In the genomic region with DNA sequence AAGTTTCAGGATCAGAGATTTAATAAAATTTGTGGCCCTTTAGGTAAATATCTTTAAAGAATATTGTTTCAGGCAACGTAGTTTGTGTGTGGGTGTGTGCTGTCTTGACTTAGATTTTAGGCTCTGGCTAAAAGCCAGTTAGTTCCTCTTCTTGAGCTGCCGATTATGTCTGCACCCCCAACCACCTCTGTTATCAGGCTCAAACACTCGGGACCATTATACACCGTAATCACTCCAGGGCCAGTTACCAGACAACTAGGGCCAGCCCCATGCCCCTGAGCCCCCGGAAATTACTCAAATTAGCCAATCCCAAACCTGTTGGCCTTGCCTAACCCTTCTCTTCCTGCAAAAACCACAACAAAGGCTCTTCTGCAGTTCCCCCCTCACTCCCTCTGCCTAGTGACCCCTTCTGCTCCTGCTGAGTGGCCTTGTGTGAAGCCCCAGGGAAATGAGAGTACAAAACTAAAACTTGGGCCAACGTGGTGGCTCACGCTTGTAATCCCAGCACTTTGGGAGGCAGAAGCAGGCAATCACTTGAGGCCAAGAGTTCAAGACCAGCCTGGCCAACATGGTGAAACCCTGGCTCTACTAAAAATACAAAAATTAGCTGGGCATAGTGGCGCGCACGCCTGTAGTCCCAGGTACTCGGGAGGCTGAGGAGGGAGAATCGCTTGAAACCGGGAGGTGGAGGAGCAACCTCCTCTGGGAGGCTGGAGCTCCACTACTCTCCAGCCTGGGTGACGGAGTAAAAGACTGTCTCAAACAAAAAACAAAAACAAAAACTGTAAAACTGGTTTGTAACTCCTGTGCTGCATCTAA, we compare ENCODE assay signal across 9 cellular contexts. TPM values are rescaled to one million over a fixed set of nuclear protein-coding genes. Genes with fewer than 3 reads are reported as not detected.
DNase-seq lines count a peak whose midpoint lies in the region; ATAC-seq, FAIRE-seq and TF ChIP-seq lines count a peak whose summit lies in the region.
"Had no signal": no experiment of that assay in that cellular context is flagged by ENCODE, and none has a peak within 500 bp of the region (broad histone marks: within the 10 kb centered on the region; RNA-seq: fewer than 3 reads in every experiment).

No MANE protein-coding gene starts in this region.

- no peaks in the 10 kb centered on the region for H4K20me1 ChIP-seq in GM12878 (ENCODE audit: control insufficient read depth, insufficient read depth)

- H3K4me1 ChIP-seq in GM12878 (ENCODE audit: control insufficient read depth, insufficient read depth, low read length) = peaks cover 21% of the 10 kb centered on the region
- H3K4me1 ChIP-seq in stomach = peaks cover 14 to 27% (median 21%) of the 10 kb centered on the region in 4 donors

- peak overlapping the region; percentile 62 for H3K4me2 ChIP-seq in GM12878 (ENCODE audit: control insufficient read depth, insufficient read depth)

- POLR2A ChIA-PET in GM12878 (lab: Charles Lee) = interaction anchor here (0.5 to 1.1 kb wide), 5 partner anchors 8 to 132 kb away, joined by 3 to 4 read pairs (median 3); no protein-coding TSS in a partner anchor

- H3K27me3 Mint-ChIP-seq in activated T-cell treated with anti-CD3 and anti-CD28 coated beads, Interleukin-2, amount 50 U/mL, for 4 hours (ENCODE audit: low read depth) = no peaks in the 10 kb centered on the region

- no peaks in the 10 kb centered on the region for H3K36me3 ChIP-seq in GM12878 (ENCODE audit: control insufficient read depth in 2 of 2, insufficient read depth in 2 of 2, low read length in 1 of 2)
- no peaks in the 10 kb centered on the region for H3K36me3 ChIP-seq in stomach

- no peak for TF ChIP-seq CTCF in GM12878 (IDR thresholded peaks at IDR 0.05 in 2 of 3, conservative IDR thresholded peaks at IDR 0.05 in 1 of 3; ENCODE audit: control insufficient read depth in 2 of 3, extremely low read depth in 1 of 3, insufficient read depth in 1 of 3, low read depth in 3 of 3, low read length in 3 of 3)
- no peak for TF ChIP-seq CTCF in stomach (IDR thresholded peaks at IDR 0.05)

- in situ Hi-C loops in GM12878 (cut with MboI) = loop anchor here (25.0 kb wide), 3 partner anchors 281 to 781 kb away; a partner anchor contains a TSS

- no peaks in the 10 kb centered on the region; the same call in 2 of the 3 replicates for H3K9me3 ChIP-seq in GM12878 (replicated peaks; ENCODE audit: control insufficient read depth, insufficient read depth, low read length)
- no peaks in the 10 kb centered on the region for H3K9me3 ChIP-seq in stomach

- H3K4me3 ChIP-seq in GM12878 (peak overlapping the region; percentile 2; the same call in 1 of the 2 replicates), stomach (no peak overlapping the region)

- TF ChIP-seq POLR2A in GM12878 (IDR thresholded peaks at IDR 0.05; ENCODE audit: low read depth, low read length) (no peak), stomach (IDR thresholded peaks at IDR 0.05) (no peak)

- RAD21 ChIA-PET in GM12878 (lab: Charles Lee; ENCODE audit: unreplicated experiment) = no interaction called here

- H3K9me3 Mint-ChIP-seq in activated T-cell treated with anti-CD3 and anti-CD28 coated beads, Interleukin-2, amount 50 U/mL, for 4 hours = no peaks in the 10 kb centered on the region

- TF ChIP-seq EP300 in GM12878 (IDR thresholded peaks at IDR 0.05; ENCODE audit: borderline replicate concordance in 1 of 2, control insufficient read depth in 1 of 2, low read depth in 2 of 2, low read length in 2 of 2) = no peak
- no peak for TF ChIP-seq EP300 in stomach (IDR thresholded peaks at IDR 0.05)

- CTCF ChIA-PET in GM12878 (lab: Yijun Ruan, JAX) = interaction anchor here (0.9 kb wide), 3 partner anchors 8 to 69 kb away, joined by 3 read pairs; no protein-coding TSS in a partner anchor

- no TSS peak for BruUV-seq in GM12878 (replicated peaks; lab: Mats Ljungman, UMichigan)

- no peaks in the 10 kb centered on the region for H3K36me3 Mint-ChIP-seq in activated T-cell treated with anti-CD3 and anti-CD28 coated beads, Interleukin-2, amount 50 U/mL, for 4 hours (ENCODE audit: insufficient read depth)

- no peak for ATAC-seq in activated T-cell treated with anti-CD3 and anti-CD28 coated beads, Interleukin-2, amount 50 U/mL, for 4 hours
- ATAC-seq in GM12878 (peak; percentile 72), GM18867 (IDR thresholded peaks at IDR 0.05; ENCODE audit: unreplicated experiment) (no peak), HG03025 (IDR thresholded peaks at IDR 0.05; ENCODE audit: low FRiP score, unreplicated experiment) (no peak)

- no peak overlapping the region for H3K4me3 Mint-ChIP-seq in activated T-cell treated with anti-CD3 and anti-CD28 coated beads, Interleukin-2, amount 50 U/mL, for 4 hours

- peak; percentile 95 for FAIRE-seq in GM12878 (lab: Jason Lieb, UNC)
- FAIRE-seq: astrocyte had no signal

- H3K79me2 ChIP-seq in GM12878 (ENCODE audit: control insufficient read depth, insufficient read depth, low read length) = no peaks in the 10 kb centered on the region

- SMC1A ChIA-PET in GM12878 (lab: Charles Lee; ENCODE audit: uncharacterized antibody, unreplicated experiment) = interaction anchor here (1.1 to 2.8 kb wide), 4 partner anchors 8 to 34 kb away, joined by 3 to 18 read pairs (median 6); a partner anchor contains a TSS

- peak overlapping the region; percentile 79 for H3K27ac ChIP-seq in GM12878 (ENCODE audit: control insufficient read depth, insufficient read depth)
- H3K27ac ChIP-seq in stomach = peak overlapping the region in 3 of 5 donors; percentile 31 to 64 (median 60)

- H3K9ac ChIP-seq in GM12878 (ENCODE audit: control insufficient read depth, insufficient read depth, low read length) = peak overlapping the region; percentile 50

- intact Hi-C loops in GM12878 (cut with micrococcal nuclease; ENCODE audit: unreplicated experiment) = loop anchor here (1.0 kb wide), 1 partner anchor 9 kb away; a partner anchor contains a TSS
- intact Hi-C loops in stomach (cut with DNase I; ENCODE audit: low total_unique reads) = no loop called here

- H3K27me3 ChIP-seq in GM12878 (replicated peaks in 1 of 2; ENCODE audit: control insufficient read depth in 2 of 2, insufficient read depth in 2 of 2, low read length in 1 of 2) = no peaks in the 10 kb centered on the region
- no peaks in the 10 kb centered on the region for H3K27me3 ChIP-seq in stomach

- H3K4me1 Mint-ChIP-seq in activated T-cell treated with anti-CD3 and anti-CD28 coated beads, Interleukin-2, amount 50 U/mL, for 4 hours (ENCODE audit: low read depth) = peaks cover 33% of the 10 kb centered on the region

- no peak for TF ChIP-seq RAD21 in GM12878 (IDR thresholded peaks at IDR 0.05; ENCODE audit: insufficient read depth, low read depth, low read length)

- WGBS in GM12878 (ENCODE audit: insufficient coverage, insufficient replicate concordance, low lambda C conversion rate, missing lambda C conversion rate) = 50% methylated on average over 14 of the region's 14 CpGs
- 62 to 70% (median 65%) methylated on average over 14 of the region's 14 CpGs for WGBS in stomach, 5 donors

- peak; percentile 47 for DNase-seq in activated T-cell treated with anti-CD3 and anti-CD28 coated beads, Interleukin-2, amount 50 U/mL, for 1 hour
- DNase-seq in activated T-cell treated with anti-CD3 and anti-CD28 coated beads, Interleukin-2, amount 50 U/mL, for 4 hours = no peak
- peak; percentile 98 to 99 for DNase-seq in NOMO-1 (lab: John Stamatoyannopoulos, UW; ENCODE audit: unreplicated experiment in 2 of 2)
- DNase-seq in GM12878 (ENCODE audit: low read depth, low spot score) = peak; percentile 78
- DNase-seq in stomach = no peak
- DNase-seq in DMS53 (lab: John Stamatoyannopoulos, UW) = no peak

- H2AFZ ChIP-seq in GM12878 (ENCODE audit: control insufficient read depth, low read depth, low read length) = peak overlapping the region; percentile 93

RNA-seq across cellular contexts. Expression of a gene that starts 9.2 kb away (rescaled TPM):
- total RNA-seq in activated T-cell treated with anti-CD3 and anti-CD28 coated beads, Interleukin-2, amount 50 U/mL, for 4 hours = 100 to 1,000 TPM; 531 to 572 (median 556) TPM
- total RNA-seq in GM12878 (2013; cell fraction: nucleolus; rRNA removed) = 65.5 and 72.8 TPM in 2 replicates
- total RNA-seq in GM12878 (2014; rRNA removed) = 291 and 315 TPM in 2 replicates
- total RNA-seq in GM12878 (2014; rRNA removed; fragmentation: Illumina TruSeq; extraction: Trizol) = 283 and 310 TPM in 2 replicates
- 372 and 373 TPM in 2 replicates for total RNA-seq in GM12878 (2021)
- polyA plus RNA-seq in GM12878 (2011; ENCODE audit: low read depth) = 97.4 TPM
- 262 and 295 TPM in 2 replicates for polyA plus RNA-seq in GM12878 (2011; rRNA removed)
- polyA plus RNA-seq in GM12878 (2011; cell fraction: cytosol; rRNA removed) = 225 and 283 TPM in 2 replicates
- 188 and 261 TPM in 2 replicates for polyA plus RNA-seq in GM12878 (2011; cell fraction: nucleus; rRNA removed)
- 141 and 169 TPM in 2 replicates for polyA plus RNA-seq in GM12878 (2012)
- 228 and 321 TPM in 2 replicates for polyA plus RNA-seq in GM12878 (2014; fragmentation: Illumina TruSeq; extraction: Trizol)
- polyA plus RNA-seq in GM12878 (2014; fragmentation: Nextera tagmentation; extraction: Ambion mirVana) = 100 to 1,000 TPM; 156 to 158 TPM
- polyA plus RNA-seq in GM12878 (2014; rRNA removed) = 306 and 313 TPM in 2 replicates
- polyA plus RNA-seq in GM12878 (2016; fragmentation: Nextera tagmentation; extraction: Ambion mirVana) = 100 to 1,000 TPM; 274 to 282 TPM
- polyA minus RNA-seq in GM12878 (2011; rRNA and poly(A)+ RNA removed) = 288 and 291 TPM in 2 replicates
- 89.5 and 109 TPM in 2 replicates for polyA minus RNA-seq in GM12878 (2011; cell fraction: cytosol; rRNA and poly(A)+ RNA removed)
- polyA minus RNA-seq in GM12878 (2011; cell fraction: nucleus; rRNA and poly(A)+ RNA removed) = 32.3 and 63.9 TPM in 2 replicates
- 100 to 1,000 TPM in 2 of 5 donors, 10 to 100 TPM in 3; 36.2 to 169 (median 87.0) TPM for total RNA-seq in stomach
- 100 to 1,000 TPM in 1 of 3 donors, 10 to 100 TPM in 2; 74.7 to 131 (median 87.5) TPM for polyA plus RNA-seq in stomach

RNA-seq across cellular contexts. Expression of a gene that starts 18.8 kb away (rescaled TPM):
- total RNA-seq in activated T-cell treated with anti-CD3 and anti-CD28 coated beads, Interleukin-2, amount 50 U/mL, for 4 hours = 1 to 10 TPM; 1.3 to 3.8 (median 1.6) TPM
- 1.5 and 2.5 TPM in 2 replicates for total RNA-seq in GM12878 (2013; cell fraction: nucleolus; rRNA removed)
- total RNA-seq in GM12878 (2014; rRNA removed) (1.5 and 1.8 TPM in 2 replicates), GM12878 (2014; rRNA removed; fragmentation: Illumina TruSeq; extraction: Trizol) (1.6 and 2.0 TPM in 2 replicates), GM12878 (2021) (0.74 and 1.1 TPM in 2 replicates), stomach (10 to 100 TPM in 1 of 5 donors, 1 to 10 TPM in 3, under 1 TPM in 1; 0.45 to 11.0 (median 4.8) TPM)
- 0.54 TPM for polyA plus RNA-seq in GM12878 (2011; ENCODE audit: low read depth)
- polyA plus RNA-seq in GM12878 (2011; rRNA removed) (0.98 and 1.0 TPM in 2 replicates), GM12878 (2014; fragmentation: Illumina TruSeq; extraction: Trizol) (2.1 and 5.3 TPM in 2 replicates), GM12878 (2014; fragmentation: Nextera tagmentation; extraction: Ambion mirVana) (1 to 10 TPM in 1 of 2 experiments, under 1 TPM in 1; 0.77 to 1.3 TPM), GM12878 (2014; rRNA removed) (0.72 and 1.4 TPM in 2 replicates), GM12878 (2016; fragmentation: Nextera tagmentation; extraction: Ambion mirVana) (1 to 10 TPM in 1 of 2 experiments, under 1 TPM in 1; 0.89 to 1.0 TPM), stomach (1 to 10 TPM; 3.7 to 8.4 (median 4.3) TPM)
- 0.84 and 1.4 TPM in 2 replicates for polyA plus RNA-seq in GM12878 (2011; cell fraction: cytosol; rRNA removed)
- 0.28 and 0.50 TPM in 2 replicates for polyA plus RNA-seq in GM12878 (2011; cell fraction: nucleus; rRNA removed)
- polyA plus RNA-seq in GM12878 (2012) = 0.79 and 0.92 TPM in 2 replicates
- polyA minus RNA-seq in GM12878 (2011; rRNA and poly(A)+ RNA removed) = 0.72 and 1.2 TPM in 2 replicates
- not detected in 2 replicates for polyA minus RNA-seq in GM12878 (2011; cell fraction: cytosol; rRNA and poly(A)+ RNA removed)
- 0.24 and 0.57 TPM in 2 replicates for polyA minus RNA-seq in GM12878 (2011; cell fraction: nucleus; rRNA and poly(A)+ RNA removed)

RNA-seq across cellular contexts. Expression of a gene that starts 46.7 kb away (rescaled TPM):
- not detected for total RNA-seq in activated T-cell treated with anti-CD3 and anti-CD28 coated beads, Interleukin-2, amount 50 U/mL, for 4 hours
- not detected in 2 replicates for total RNA-seq in GM12878 (2013; cell fraction: nucleolus; rRNA removed)
- total RNA-seq in GM12878 (2014; rRNA removed) = not detected in 2 replicates
- total RNA-seq in GM12878 (2014; rRNA removed; fragmentation: Illumina TruSeq; extraction: Trizol) = not detected in 2 replicates
- not detected in 2 replicates for total RNA-seq in GM12878 (2021)
- not detected for polyA plus RNA-seq in GM12878 (2011; ENCODE audit: low read depth)
- polyA plus RNA-seq in GM12878 (2011; rRNA removed) = not detected in 2 replicates
- not detected in 2 replicates for polyA plus RNA-seq in GM12878 (2011; cell fraction: cytosol; rRNA removed)
- polyA plus RNA-seq in GM12878 (2011; cell fraction: nucleus; rRNA removed) = not detected in 2 replicates
- polyA plus RNA-seq in GM12878 (2012) = not detected in 2 replicates
- not detected in 2 replicates for polyA plus RNA-seq in GM12878 (2014; fragmentation: Illumina TruSeq; extraction: Trizol)
- not detected for polyA plus RNA-seq in GM12878 (2014; fragmentation: Nextera tagmentation; extraction: Ambion mirVana)
- polyA plus RNA-seq in GM12878 (2014; rRNA removed) = not detected in 2 replicates
- not detected for polyA plus RNA-seq in GM12878 (2016; fragmentation: Nextera tagmentation; extraction: Ambion mirVana)
- not detected in 2 replicates for polyA minus RNA-seq in GM12878 (2011; rRNA and poly(A)+ RNA removed)
- not detected in 2 replicates for polyA minus RNA-seq in GM12878 (2011; cell fraction: cytosol; rRNA and poly(A)+ RNA removed)
- not detected in 2 replicates for polyA minus RNA-seq in GM12878 (2011; cell fraction: nucleus; rRNA and poly(A)+ RNA removed)
- total RNA-seq in stomach = not detected
- polyA plus RNA-seq in stomach = 1 to 10 TPM; 2.8 to 7.3 (median 6.0) TPM
- total RNA-seq: astrocyte had no signal

Comparison
In these comparisons a context has a peak if more than half of its experiments do, and no peak if none do; other contexts are left out.
1. DNase-seq: peak in activated T-cell treated with anti-CD3 and anti-CD28 coated beads, Interleukin-2, amount 50 U/mL, for 1 hour (single experiment), NOMO-1 (2 of 2) and GM12878 (single experiment); none in activated T-cell treated with anti-CD3 and anti-CD28 coated beads, Interleukin-2, amount 50 U/mL, for 4 hours (single experiment), stomach (single experiment) and DMS53 (single experiment).